8 cellular contexts compared by ENCODE assay signal in genomic region chr1:234486858-234487830, GRCh38. TPM values are rescaled to one million over a fixed set of nuclear protein-coding genes. Genes with fewer than 3 reads are reported as not detected.
DNase-seq lines count a peak whose midpoint lies in the region; ATAC-seq and TF ChIP-seq lines count a peak whose summit lies in the region.

No MANE protein-coding gene starts in this region.

- H3K36me3 ChIP-seq in thyroid gland: no peaks in the 10 kb centered on the region

- peaks cover 4 to 6% of the 10 kb centered on the region in 2 donors for H3K4me1 ChIP-seq in thyroid gland

- POLR2A ChIA-PET in MCF 10A (lab: Yijun Ruan, JAX): interaction anchor here (0.6 to 2.8 kb wide), 27 partner anchors 9 to 955 kb away, joined by 3 to 18 read pairs (median 4); partner anchors contain the start of genes IRF2BP2, RBM34, TARBP1 and TBCE

- H3K4me3 ChIP-seq in thyroid gland (replicated peaks in 1 of 3): no peak overlapping the region

- peak; percentile 89 for DNase-seq in Ammon's horn (ENCODE audit: low spot score)
- DNase-seq in GM13976 (ENCODE audit: low spot score): peak; percentile 40
- DNase-seq in NOMO-1 treated with dmso at 0.1 percent for 144 hours (lab: John Stamatoyannopoulos, UW; ENCODE audit: unreplicated experiment): peak; percentile 25
- peak; percentile 87 for DNase-seq in MCF 10A (ENCODE audit: unreplicated experiment)
- peak in 1 of 2 donors; percentile 19 for DNase-seq in left colon
- DNase-seq in thyroid gland: peak; percentile 21 to 37
- no peak for DNase-seq in glutamatergic neuron

- H3K4me1 Mint-ChIP-seq in MCF 10A (ENCODE audit: insufficient read depth, unreplicated experiment) (peaks cover 15% of the 10 kb centered on the region), glutamatergic neuron (ENCODE audit: low read depth, unreplicated experiment) (peaks cover 6% of the 10 kb centered on the region)

- 50 to 55% methylated on average over 12 of the region's 12 CpGs for WGBS in thyroid gland, 2 donors

- ATAC-seq in left colon: peak; percentile 80
- no peak for ATAC-seq in GM18907 (IDR thresholded peaks at IDR 0.05; ENCODE audit: unreplicated experiment)

- H3K27ac Mint-ChIP-seq in MCF 10A (ENCODE audit: low read depth, unreplicated experiment): no peak overlapping the region
- no peak overlapping the region for H3K27ac Mint-ChIP-seq in glutamatergic neuron (ENCODE audit: unreplicated experiment)

- CTCF ChIA-PET in MCF 10A (lab: Yijun Ruan, JAX): interaction anchor here (0.5 to 13.3 kb wide), 80 partner anchors 9 to 1231 kb away, joined by 3 to 175 read pairs (median 4); partner anchors contain the start of gene TARBP1

- H3K36me3 Mint-ChIP-seq in MCF 10A (ENCODE audit: insufficient read depth, unreplicated experiment) (no peaks in the 10 kb centered on the region), glutamatergic neuron (ENCODE audit: unreplicated experiment) (no peaks in the 10 kb centered on the region)

- no TSS peak for BruUV-seq in MCF 10A (replicated peaks; lab: Mats Ljungman, UMichigan)

- no peaks in the 10 kb centered on the region for H3K9me3 Mint-ChIP-seq in MCF 10A (ENCODE audit: unreplicated experiment)
- peaks cover 3% of the 10 kb centered on the region for H3K9me3 Mint-ChIP-seq in glutamatergic neuron (ENCODE audit: unreplicated experiment)

- H3K4me3 Mint-ChIP-seq in MCF 10A (ENCODE audit: unreplicated experiment) (no peak overlapping the region), glutamatergic neuron (ENCODE audit: unreplicated experiment) (no peak overlapping the region)

- in situ Hi-C loops in GM13976 (cut with MboI; ENCODE audit: low sequenced_read_pairs, unreplicated experiment): loop anchor here (25.0 kb wide), 2 partner anchors 250 to 925 kb away; no protein-coding TSS in a partner anchor

- intact Hi-C loops in MCF 10A (cut with micrococcal nuclease) (loop anchor here (1.0 kb wide), 5 partner anchors 285 to 928 kb away; no protein-coding TSS in a partner anchor), left colon (cut with DNase I, micrococcal nuclease) (no loop called here), thyroid gland (cut with DNase I) (loop anchor here (5.0 kb wide), 1 partner anchor 605 kb away; no protein-coding TSS in a partner anchor)

- H3K27me3 Mint-ChIP-seq in MCF 10A (ENCODE audit: insufficient read depth, unreplicated experiment) (peaks cover 16% of the 10 kb centered on the region), glutamatergic neuron (ENCODE audit: unreplicated experiment) (peaks cover 1% of the 10 kb centered on the region)

- no peak for TF ChIP-seq POLR2A in thyroid gland (IDR thresholded peaks at IDR 0.05)

- no peak overlapping the region for H3K27ac ChIP-seq in thyroid gland

- no peaks in the 10 kb centered on the region for H3K9me3 ChIP-seq in thyroid gland

- no peaks in the 10 kb centered on the region for H3K27me3 ChIP-seq in thyroid gland

- TF ChIP-seq CTCF in GM13976 (IDR thresholded peaks at IDR 0.05; ENCODE audit: borderline replicate concordance, control extremely low read depth, extremely low read depth, insufficient read depth, missing control alignments) (peak; percentile 74), MCF 10A (IDR thresholded peaks at IDR 0.05; ENCODE audit: unreplicated experiment) (peak; percentile 96), thyroid gland (IDR thresholded peaks at IDR 0.05) (peak in 4 of 6 experiments; percentile 51 to 75 (median 61)), glutamatergic neuron (IDR thresholded peaks at IDR 0.05; ENCODE audit: partially characterized antibody, unreplicated experiment) (no peak)

RNA-seq across cellular contexts. Expression of gene TARBP1, which starts 8.2 kb away (rescaled TPM):
- total RNA-seq in MCF 10A (2022): 45.5 and 52.5 TPM in 2 replicates
- total RNA-seq in left colon: 10 to 100 TPM; 19.9 to 30.5 TPM
- 10 to 100 TPM; 27.1 to 58.1 (median 31.3) TPM for total RNA-seq in thyroid gland
- total RNA-seq in glutamatergic neuron (ENCODE audit: unreplicated experiment): 32.4 TPM

Comparison
In these comparisons a context has a peak if more than half of its experiments do, and no peak if none do; other contexts are left out.
1. intact Hi-C loops: an anchor here in MCF 10A (1.0 kb wide) and thyroid gland (5.0 kb wide); none called in left colon.